Comparison of ENCODE assay signal across 1 cellular context in genomic region chr11:64602466-64603070, GRCh38.
TF ChIP-seq lines count a peak whose summit lies in the region.

No MANE protein-coding gene starts in this region.

TF ChIP-seq in K562, 482 proteins besides CTCF, POLR2A, EP300 and RAD21 (continued from another document):
- TF ChIP-seq CBX2 (IDR thresholded peaks at IDR 0.05; ENCODE audit: insufficient read depth, low read length, poor library complexity, severe bottlenecking), result no peak
- TF ChIP-seq AFF4 (CRISPR knock-in tag; IDR thresholded peaks at IDR 0.05), result no peak
- no peak for TF ChIP-seq MYBL2 (IDR thresholded peaks at IDR 0.05; ENCODE audit: low read depth)
- no peak for TF ChIP-seq MYBL2 (CRISPR knock-in tag; IDR thresholded peaks at IDR 0.05; ENCODE audit: borderline replicate concordance)
- TF ChIP-seq ZNF121 (CRISPR knock-in tag; conservative IDR thresholded peaks at IDR 0.05), result no peak
- TF ChIP-seq RFX1 (IDR thresholded peaks at IDR 0.05), result no peak
- TF ChIP-seq FOS (IDR thresholded peaks at IDR 0.05; ENCODE audit: extremely low read depth, insufficient read length), result no peak
- TF ChIP-seq NCOA1 (IDR thresholded peaks at IDR 0.05; ENCODE audit: low read depth), result no peak
- TF ChIP-seq BCOR (IDR thresholded peaks at IDR 0.05), result peak; percentile 61
- TF ChIP-seq ELK3 (CRISPR knock-in tag; IDR thresholded peaks at IDR 0.05), result no peak
- no peak for TF ChIP-seq ATF2 (CRISPR knock-in tag; IDR thresholded peaks at IDR 0.05)
- no peak for TF ChIP-seq ELF2 (CRISPR knock-in tag; IDR thresholded peaks at IDR 0.05)
- no peak for TF ChIP-seq NCOA2 (IDR thresholded peaks at IDR 0.05; ENCODE audit: partially characterized antibody in 2 of 2)
- no peak for TF ChIP-seq ZBTB11 (CRISPR knock-in tag; IDR thresholded peaks at IDR 0.05)
- no peak for TF ChIP-seq ZFP30 (CRISPR knock-in tag; IDR thresholded peaks at IDR 0.05; ENCODE audit: borderline replicate concordance)
- no peak for TF ChIP-seq SMC3 (conservative IDR thresholded peaks at IDR 0.05; ENCODE audit: insufficient read depth, low read depth, low read length)
- no peak for TF ChIP-seq PML (IDR thresholded peaks at IDR 0.05; ENCODE audit: low read length)
- TF ChIP-seq UBTF (IDR thresholded peaks at IDR 0.05; ENCODE audit: borderline replicate concordance in 1 of 2, low read depth in 2 of 2, low read length in 2 of 2), result no peak
- TF ChIP-seq PCBP1 (IDR thresholded peaks at IDR 0.05; ENCODE audit: low read depth, low read length, poor library complexity, severe bottlenecking), result no peak
- no peak for TF ChIP-seq SAFB2 (IDR thresholded peaks at IDR 0.05; ENCODE audit: borderline replicate concordance, low read depth, low read length, severe bottlenecking)
- TF ChIP-seq ASH1L (IDR thresholded peaks at IDR 0.05; ENCODE audit: borderline replicate concordance, low read depth, partially characterized antibody), result no peak
- no peak for TF ChIP-seq EGR1 (conservative IDR thresholded peaks at IDR 0.05)
- TF ChIP-seq ADNP (tag; IDR thresholded peaks at IDR 0.05), result peak; percentile 74
- no peak for TF ChIP-seq COPS2 (conservative IDR thresholded peaks at IDR 0.05)
- no peak for TF ChIP-seq ZNF217 (CRISPR knock-in tag; IDR thresholded peaks at IDR 0.05)
